Comparison of ENCODE assay signal across 10 cellular contexts in genomic region chr10:22420787-22421517, GRCh38.
A peak's percentile ranks its signal among the peaks of the same experiment; 100 is the strongest.
DNase-seq lines count a peak whose midpoint lies in the region; ATAC-seq, FAIRE-seq and TF ChIP-seq lines count a peak whose summit lies in the region.
"Had no signal": no experiment of that assay in that cellular context is flagged by ENCODE, and none has a peak within 500 bp of the region (broad histone marks: within the 10 kb centered on the region; RNA-seq: fewer than 3 reads in every experiment).

No MANE protein-coding gene starts in this region.

- no peaks in the 10 kb centered on the region for H3K36me3 ChIP-seq in adrenal gland (replicated peaks in 1 of 2)
- H3K36me3 ChIP-seq in naive thymus-derived CD4-positive, alpha-beta T cell (ENCODE audit: control insufficient read depth in 2 of 3, insufficient read depth in 3 of 3, low read length in 3 of 3) = no peaks in the 10 kb centered on the region

- WGBS in adrenal gland, 4 donors = 77 to 85% (median 80%) methylated on average over 4 of the region's 4 CpGs

- CTCF ChIA-PET in naive thymus-derived CD4-positive, alpha-beta T cell (lab: Charles Lee) = no interaction called here

- no peak for TF ChIP-seq POLR2A in adrenal gland (IDR thresholded peaks at IDR 0.05)

- H3K27me3 ChIP-seq in adrenal gland = no peaks in the 10 kb centered on the region
- H3K27me3 ChIP-seq in naive thymus-derived CD4-positive, alpha-beta T cell (ENCODE audit: control insufficient read depth in 2 of 2, insufficient read depth in 2 of 2, low read length in 2 of 2) = no peaks in the 10 kb centered on the region

- peaks cover 0 to 3% (median 0%) of the 10 kb centered on the region in 7 donors for H3K4me1 Mint-ChIP-seq in naive thymus-derived CD4-positive, alpha-beta T cell
- H3K4me1 Mint-ChIP-seq: activated T-helper 17 cell treated with anti-CD3 and anti-CD28 coated beads, Interleukin-2, amount 50 U/mL, for 72 hours had no signal

- ATAC-seq in naive thymus-derived CD4-positive, alpha-beta T cell = peak; percentile 54
- ATAC-seq: activated T-helper 17 cell treated with anti-CD3 and anti-CD28 coated beads, Interleukin-2, amount 50 U/mL, for 72 hours had no signal

- H3K9me3 ChIP-seq in adrenal gland (replicated peaks in 1 of 3) = no peaks in the 10 kb centered on the region
- H3K9me3 ChIP-seq in naive thymus-derived CD4-positive, alpha-beta T cell (ENCODE audit: control insufficient read depth in 2 of 3, low read length in 3 of 3) = no peaks in the 10 kb centered on the region

- intact Hi-C loops in adrenal gland (cut with DNase I) = no loop called here
- intact Hi-C loops in naive thymus-derived CD4-positive, alpha-beta T cell (cut with micrococcal nuclease) = loop anchor here (1.0 to 5.0 kb wide), 7 partner anchors 104 to 924 kb away; partner anchors contain the start of gene COMMD3 (in 1 of the 2)

- no peak overlapping the region for H3K27ac ChIP-seq in adrenal gland
- H3K27ac ChIP-seq in naive thymus-derived CD4-positive, alpha-beta T cell (ENCODE audit: low read depth, low read length) = no peak overlapping the region

- FAIRE-seq in GM19239 (lab: Jason Lieb, UNC) = no peak
- FAIRE-seq: A204.1 had no signal

- no peaks in the 10 kb centered on the region for H3K36me3 Mint-ChIP-seq in naive thymus-derived CD4-positive, alpha-beta T cell

- DNase-seq in NCI-H1105 treated with DMSO at 0.1 percent for 48 hours (lab: John Stamatoyannopoulos, UW) (peak; percentile 1), NCI-H1105 (lab: John Stamatoyannopoulos, UW) (no peak), LHCN-M2 (ENCODE audit: low read depth) (peak; percentile 37), adrenal gland (no peak), GM19239 (ENCODE audit: insufficient read length, low spot score) (no peak), NCI-H510A treated with DMSO at 0.1 percent for 48 hours (lab: John Stamatoyannopoulos, UW) (no peak)
- DNase-seq in naive thymus-derived CD4-positive, alpha-beta T cell = peak in 4 of 9 donors; percentile 15 to 41 (median 40)
- DNase-seq in stimulated activated CD4-positive, alpha-beta T cell treated with anti-CD3 and anti-CD28 coated beads, Interleukin-2, amount 100 ng/mL, for 24 hours = no peak

- H3K27ac Mint-ChIP-seq in naive thymus-derived CD4-positive, alpha-beta T cell = no peak overlapping the region
- H3K27ac Mint-ChIP-seq: activated T-helper 17 cell treated with anti-CD3 and anti-CD28 coated beads, Interleukin-2, amount 50 U/mL, for 72 hours had no signal

- H3K4me1 ChIP-seq in adrenal gland (replicated peaks in 1 of 2) = no peaks in the 10 kb centered on the region
- H3K4me1 ChIP-seq in naive thymus-derived CD4-positive, alpha-beta T cell (ENCODE audit: control insufficient read depth in 2 of 2, insufficient read depth in 2 of 2, low read length in 2 of 2) = no peaks in the 10 kb centered on the region

- peaks cover 0 to 2% (median 0%) of the 10 kb centered on the region in 11 donors for H3K9me3 Mint-ChIP-seq in naive thymus-derived CD4-positive, alpha-beta T cell
- H3K9me3 Mint-ChIP-seq: activated T-helper 17 cell treated with anti-CD3 and anti-CD28 coated beads, Interleukin-2, amount 50 U/mL, for 72 hours had no signal

- POLR2A ChIA-PET in naive thymus-derived CD4-positive, alpha-beta T cell (lab: Charles Lee) = no interaction called here

- TF ChIP-seq CTCF in adrenal gland (IDR thresholded peaks at IDR 0.05) = peak in 5 of 6 experiments; percentile 12 to 44 (median 33)

- H3K4me3 ChIP-seq in adrenal gland = no peak overlapping the region
- no peak overlapping the region for H3K4me3 ChIP-seq in naive thymus-derived CD4-positive, alpha-beta T cell (ENCODE audit: low read length)

- no peak overlapping the region for H3K4me3 Mint-ChIP-seq in naive thymus-derived CD4-positive, alpha-beta T cell
- H3K4me3 Mint-ChIP-seq: activated T-helper 17 cell treated with anti-CD3 and anti-CD28 coated beads, Interleukin-2, amount 50 U/mL, for 72 hours had no signal

- peaks cover 0 to 4% (median 0%) of the 10 kb centered on the region in 5 donors for H3K27me3 Mint-ChIP-seq in naive thymus-derived CD4-positive, alpha-beta T cell
- H3K27me3 Mint-ChIP-seq: activated T-helper 17 cell treated with anti-CD3 and anti-CD28 coated beads, Interleukin-2, amount 50 U/mL, for 72 hours had no signal

Comparison
In these comparisons a context has a peak if more than half of its experiments do, and no peak if none do; other contexts are left out.
1. DNase-seq: peak in NCI-H1105 treated with DMSO at 0.1 percent for 48 hours (single experiment) and LHCN-M2 (single experiment); none in NCI-H1105 (single experiment), adrenal gland (0 of 7), GM19239 (single experiment), NCI-H510A treated with DMSO at 0.1 percent for 48 hours (single experiment) and stimulated activated CD4-positive, alpha-beta T cell treated with anti-CD3 and anti-CD28 coated beads, Interleukin-2, amount 100 ng/mL, for 24 hours (0 of 2).
2. intact Hi-C loops: an anchor here in naive thymus-derived CD4-positive, alpha-beta T cell (1.0 to 5.0 kb wide); none called in adrenal gland.